Comparison of ENCODE assay signal across 9 cellular contexts in the genomic region with DNA sequence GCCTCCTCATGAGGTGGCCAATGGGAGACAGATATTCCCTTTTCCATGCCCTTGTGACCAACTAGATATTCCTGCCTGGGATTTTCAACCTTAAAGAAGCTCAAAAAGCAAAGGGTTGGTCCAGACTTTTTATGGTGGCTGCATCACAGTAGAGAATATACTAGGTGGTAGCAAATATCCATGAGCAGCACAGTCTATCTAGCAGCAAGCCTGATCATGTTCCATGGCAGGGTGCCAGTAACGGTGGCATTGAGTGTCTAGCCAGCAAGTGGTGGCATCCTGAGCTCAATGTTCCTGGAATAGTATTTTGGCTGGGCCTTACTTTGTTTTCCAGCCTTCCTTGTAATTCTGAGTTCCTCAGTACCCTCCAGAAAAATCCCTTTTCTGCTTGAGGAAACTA. TPM values are rescaled to one million over a fixed set of nuclear protein-coding genes. Genes with fewer than 3 reads are reported as not detected.
A peak's percentile ranks its signal among the peaks of the same experiment; 100 is the strongest.
DNase-seq lines count a peak whose midpoint lies in the region; ATAC-seq and TF ChIP-seq lines count a peak whose summit lies in the region.
"Had no signal": no experiment of that assay in that cellular context is flagged by ENCODE, and none has a peak within 500 bp of the region (broad histone marks: within the 10 kb centered on the region; RNA-seq: fewer than 3 reads in every experiment).

No MANE protein-coding gene starts in this region.

- no peaks in the 10 kb centered on the region; the same call in 1 of the 2 replicates for H3K36me3 ChIP-seq in RWPE2 (ENCODE audit: low read depth)
- no peaks in the 10 kb centered on the region for H3K36me3 ChIP-seq in heart left ventricle

- ATAC-seq in RWPE2 (ENCODE audit: low read depth) (peak; percentile 75), heart left ventricle (peak; percentile 90 to 95 (median 92)), GM19452 (IDR thresholded peaks at IDR 0.05; ENCODE audit: unreplicated experiment) (no peak), sciatic nerve (no peak)

- WGBS in heart left ventricle, 4 donors, result 35 to 47% (median 40%) methylated on average over 1 of the region's 1 CpG

- DNase-seq in COR-L47 (lab: John Stamatoyannopoulos, UW), result peak; percentile 68
- DNase-seq in LHCN-M2 (ENCODE audit: low read depth), result peak; percentile 4
- no peak for DNase-seq in RWPE2 (ENCODE audit: low spot score)
- peak; percentile 68 to 91 (median 73) for DNase-seq in heart left ventricle
- no peak for DNase-seq in sciatic nerve (ENCODE audit: low spot score)
- DNase-seq in NCI-H1092 treated with DMSO at 0.1 percent for 48 hours (lab: John Stamatoyannopoulos, UW), result no peak
- DNase-seq in activated CD4-positive, alpha-beta T cell treated with anti-CD3 and anti-CD28 coated beads for 1 hour, result no peak

- intact Hi-C loops in heart left ventricle (cut with DNase I), result no loop called here
- intact Hi-C loops in sciatic nerve (cut with DNase I), result no loop called here

- H3K27me3 ChIP-seq in RWPE2 (ENCODE audit: insufficient read depth, poor library complexity, severe bottlenecking) (no peaks in the 10 kb centered on the region), heart left ventricle (no peaks in the 10 kb centered on the region)

- H3K27ac ChIP-seq in RWPE2 (ENCODE audit: poor library complexity, severe bottlenecking) (no peak overlapping the region), heart left ventricle (peak overlapping the region in 6 of 12 donors; percentile 7 to 55 (median 36))

- peak; percentile 9 for TF ChIP-seq CTCF in RWPE2 (IDR thresholded peaks at IDR 0.05; ENCODE audit: poor library complexity, severe bottlenecking)
- TF ChIP-seq CTCF in heart left ventricle (IDR thresholded peaks at IDR 0.05), result peak in 1 of 12 donors; percentile 22

- no peak overlapping the region for H3K4me3 ChIP-seq in RWPE2 (ENCODE audit: severe bottlenecking)
- H3K4me3 ChIP-seq in heart left ventricle, result no peak overlapping the region

- no peak for TF ChIP-seq POLR2A in heart left ventricle (IDR thresholded peaks at IDR 0.05)

- H3K9me3 ChIP-seq in RWPE2 (ENCODE audit: severe bottlenecking), result no peaks in the 10 kb centered on the region
- H3K9me3 ChIP-seq in heart left ventricle, result no peaks in the 10 kb centered on the region

- H3K4me1 ChIP-seq in RWPE2 (ENCODE audit: insufficient read depth, poor library complexity, severe bottlenecking) (peaks cover 7% of the 10 kb centered on the region), heart left ventricle (peaks cover 0 to 7% (median 0%) of the 10 kb centered on the region in 12 donors)

RNA-seq across cellular contexts. Expression of a gene that starts 25.8 kb away (rescaled TPM):
- 16.9 and 18.3 TPM in 2 replicates for total RNA-seq in LHCN-M2 (2014; rRNA removed)
- polyA plus RNA-seq in LHCN-M2 (2012), result 6.7 TPM
- total RNA-seq in heart left ventricle, result 1 to 10 TPM in 1 of 9 donors, under 1 TPM in 3, not detected in 5; 0.19 to 2.5 (median 0.58) TPM
- polyA plus RNA-seq in heart left ventricle, result under 1 TPM in 1 of 2 donors, not detected in 1; 0.08 TPM
- not detected for total RNA-seq in sciatic nerve

RNA-seq across cellular contexts. Expression of a gene that starts 31.4 kb away (rescaled TPM):
- total RNA-seq in LHCN-M2 (2014; rRNA removed), result not detected in 2 replicates
- polyA plus RNA-seq in LHCN-M2 (2012), result not detected
- 1 to 10 TPM in 1 of 9 donors, under 1 TPM in 8; 0.35 to 1.3 (median 0.67) TPM for total RNA-seq in heart left ventricle
- 1 to 10 TPM in 1 of 2 donors, under 1 TPM in 1; 0.40 to 1.1 TPM for polyA plus RNA-seq in heart left ventricle
- total RNA-seq in sciatic nerve, result 17.7 TPM
- polyA plus RNA-seq: BJ had no signal

RNA-seq across cellular contexts. Expression of a gene that starts 32.3 kb away (rescaled TPM):
- total RNA-seq in LHCN-M2 (2014; rRNA removed), result 27.2 and 29.7 TPM in 2 replicates
- 21.3 TPM for polyA plus RNA-seq in LHCN-M2 (2012)
- total RNA-seq in heart left ventricle, result 10 to 100 TPM; 21.5 to 41.0 (median 26.2) TPM
- 10 to 100 TPM; 15.0 to 18.3 TPM for polyA plus RNA-seq in heart left ventricle
- 25.6 TPM for total RNA-seq in sciatic nerve

RNA-seq across cellular contexts. Expression of a gene that starts 46.7 kb away (rescaled TPM):
- 30.3 and 36.1 TPM in 2 replicates for total RNA-seq in LHCN-M2 (2014; rRNA removed)
- polyA plus RNA-seq in LHCN-M2 (2012), result 20.4 TPM
- 10 to 100 TPM; 31.9 to 65.1 (median 52.6) TPM for total RNA-seq in heart left ventricle
- 10 to 100 TPM; 17.0 to 18.2 TPM for polyA plus RNA-seq in heart left ventricle
- 73.7 TPM for total RNA-seq in sciatic nerve

Comparison
In these comparisons a context has a peak if more than half of its experiments do, and no peak if none do; other contexts are left out.
1. DNase-seq: peak in COR-L47 (single experiment), LHCN-M2 (single experiment) and heart left ventricle (5 of 5); none in RWPE2 (single experiment), sciatic nerve (single experiment), NCI-H1092 treated with DMSO at 0.1 percent for 48 hours (single experiment) and activated CD4-positive, alpha-beta T cell treated with anti-CD3 and anti-CD28 coated beads for 1 hour (single experiment).
2. ATAC-seq: peak in RWPE2 (single experiment) and heart left ventricle (4 of 4); none in GM19452 (single experiment) and sciatic nerve (single experiment).